Comparison of ENCODE assay signal across 1 cellular context in genomic region chr9:127144670-127145458, GRCh38.
TF ChIP-seq lines count a peak whose summit lies in the region.

No MANE protein-coding gene starts in this region.

TF ChIP-seq in K562, 482 proteins besides CTCF, POLR2A, EP300 and RAD21:
- no peak for TF ChIP-seq PBX2 (CRISPR knock-in tag; IDR thresholded peaks at IDR 0.05; ENCODE audit: low read depth)
- 0 out of 2 replicates have a peak, but pooled peaks have one; percentile 13 for TF ChIP-seq PBX2 (tag; conservative IDR thresholded peaks at IDR 0.05; ENCODE audit: low read depth)
- TF ChIP-seq ZNF263 (CRISPR knock-in tag; IDR thresholded peaks at IDR 0.05; ENCODE audit: borderline replicate concordance): peak; percentile 44; the same call in 1 of the 2 replicates
- no peak for TF ChIP-seq PHF8 (IDR thresholded peaks at IDR 0.05; ENCODE audit: borderline replicate concordance, low read length)
- TF ChIP-seq KLF13 (tag; IDR thresholded peaks at IDR 0.05; ENCODE audit: borderline replicate concordance, low read depth): no peak
